ENCODE assay signal across 2 cellular contexts in genomic region chr20:47257771-47258170, GRCh38.
TF ChIP-seq lines count a peak whose summit lies in the region.

No MANE protein-coding gene starts in this region.

TF ChIP-seq in GM23338, 12 proteins besides CTCF, POLR2A, EP300 and RAD21 (continued from another document):
- TF ChIP-seq ZNF462 (CRISPR knock-in tag; IDR thresholded peaks at IDR 0.05) (no peak), ETS1 (IDR thresholded peaks at IDR 0.05) (no peak), POLR2AphosphoS5 (IDR thresholded peaks at IDR 0.05; ENCODE audit: low read depth) (no peak), STAT1 (IDR thresholded peaks at IDR 0.05; ENCODE audit: unreplicated experiment) (no peak), JUNB (IDR thresholded peaks at IDR 0.05; ENCODE audit: unreplicated experiment) (no peak), REST (IDR thresholded peaks at IDR 0.05; ENCODE audit: unreplicated experiment) (no peak), CREB1 (CRISPR knock-in tag; IDR thresholded peaks at IDR 0.05; ENCODE audit: low read depth) (no peak)

TF ChIP-seq in K562, 482 proteins besides CTCF, POLR2A, EP300 and RAD21 (continued from another document):
- TF ChIP-seq ZBTB11 (CRISPR knock-in tag; IDR thresholded peaks at IDR 0.05) (peak in 1 of 3 experiments; percentile 74; a peak in 2 of 6 replicates), ATF3 (IDR thresholded peaks at IDR 0.05) (peak; percentile 43), ATF3 (CRISPR knock-in tag; conservative IDR thresholded peaks at IDR 0.05) (no peak), GATAD2B (IDR thresholded peaks at IDR 0.05; ENCODE audit: borderline replicate concordance) (no peak)
